ENCODE assay signal across 1 cellular context in genomic region chr15:40914486-40914885, GRCh38.
TF ChIP-seq lines count a peak whose summit lies in the region.

No MANE protein-coding gene starts in this region.

TF ChIP-seq in HepG2, 621 proteins besides CTCF, POLR2A, EP300 and RAD21 (continued from another document):
- TF ChIP-seq PATZ1 (CRISPR knock-in tag; IDR thresholded peaks at IDR 0.05) (no peak), HNRNPL (IDR thresholded peaks at IDR 0.05; ENCODE audit: low read depth, low read length) (0 out of 2 replicates have a peak, but pooled peaks have one; percentile 16), ZNF720 (CRISPR knock-in tag; IDR thresholded peaks at IDR 0.05) (no peak), PHF8 (CRISPR knock-in tag; IDR thresholded peaks at IDR 0.05) (no peak)
TF ChIP-seq in HepG2: peak in this region for 5.
